In the genomic region with DNA sequence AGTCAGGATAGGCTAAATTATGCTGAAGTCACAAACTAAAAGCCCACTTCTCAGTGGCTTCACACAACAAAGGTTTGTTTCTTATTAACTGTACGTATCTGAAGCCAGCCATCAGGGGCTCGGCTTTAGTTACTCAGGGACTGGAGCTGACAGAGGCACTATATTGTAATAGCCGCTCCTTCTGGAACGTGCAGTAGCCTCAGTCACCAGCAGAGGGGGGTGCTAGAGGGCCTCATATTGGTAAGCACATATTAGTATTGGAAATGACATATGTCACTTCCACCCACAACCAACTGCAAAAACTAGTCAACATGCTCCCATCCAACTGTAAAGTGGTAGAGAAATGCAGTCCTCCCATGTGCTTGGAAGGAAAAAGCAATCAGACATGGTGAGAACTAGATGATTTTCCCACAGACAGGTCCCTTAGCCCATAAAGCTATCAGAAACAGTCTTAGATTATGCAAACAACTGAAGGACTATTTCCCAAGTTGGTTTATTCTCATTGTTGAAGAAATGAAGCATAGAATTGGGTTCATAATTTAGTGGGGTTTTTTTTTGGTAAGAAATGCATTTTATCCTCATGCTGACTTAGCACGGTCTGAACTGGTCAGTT, we compare ENCODE assay signal across 8 cellular contexts.
DNase-seq lines count a peak whose midpoint lies in the region; ATAC-seq and TF ChIP-seq lines count a peak whose summit lies in the region.

No MANE protein-coding gene starts in this region.

- H3K4me3 ChIP-seq in A673 (ENCODE audit: low read depth, low read length, poor library complexity, severe bottlenecking) (no peak overlapping the region), breast epithelium (no peak overlapping the region)

- no TSS peak for BruUV-seq in A673 (replicated peaks; lab: Mats Ljungman, UMichigan)

- DNase-seq in A673 (ENCODE audit: low spot score), result peak; percentile 73
- peak; percentile 40 for DNase-seq in NCI-H1436 treated with DMSO at 0.1 percent for 48 hours (lab: John Stamatoyannopoulos, UW)
- DNase-seq in UCSD-AML1 (lab: John Stamatoyannopoulos, UW; ENCODE audit: unreplicated experiment), result peak; percentile 64
- peak in 1 of 2 donors; percentile 58 for DNase-seq in breast epithelium (ENCODE audit: low spot score in 2 of 2)
- peak; percentile 71 for DNase-seq in left lobe of liver (ENCODE audit: low spot score)
- DNase-seq in stimulated activated CD8-positive, alpha-beta memory T cell treated with anti-CD3 and anti-CD28 coated beads, Interleukin-12 subunit alpha, Interleukin-12 subunit beta, amount 100 ng/mL, for 24 hours (ENCODE audit: extremely low read depth), result peak; percentile 10

- intact Hi-C loops in A673 (cut with micrococcal nuclease; ENCODE audit: unreplicated experiment), result loop anchor here (1.0 kb wide), 1 partner anchor 147 kb away; no protein-coding TSS in a partner anchor
- intact Hi-C loops in breast epithelium (cut with DNase I; ENCODE audit: low total_unique reads), result loop anchor here (2.0 kb wide), 1 partner anchor 13 kb away; no protein-coding TSS in a partner anchor

- H3K4me1 ChIP-seq in A673 (ENCODE audit: insufficient read depth, low read length, poor library complexity, severe bottlenecking) (no peaks in the 10 kb centered on the region), breast epithelium (no peaks in the 10 kb centered on the region)

- CTCF ChIA-PET in A673 (lab: Charles Lee), result interaction anchor here (0.5 to 1.1 kb wide), 4 partner anchors 21 to 161 kb away, joined by 3 to 6 read pairs (median 4); no protein-coding TSS in a partner anchor

- no peak for TF ChIP-seq POLR2A in breast epithelium (IDR thresholded peaks at IDR 0.05)

- POLR2A ChIA-PET in A673 (lab: Charles Lee; ENCODE audit: low non-redundant PET), result no interaction called here

- H3K27me3 ChIP-seq in A673 (replicated peaks; ENCODE audit: insufficient read depth, low read depth, low read length, poor library complexity) (peaks cover 97% of the 10 kb centered on the region), breast epithelium (no peaks in the 10 kb centered on the region)

- ATAC-seq in GM18499 (IDR thresholded peaks at IDR 0.05; ENCODE audit: insufficient read depth, unreplicated experiment), result peak; percentile 96
- ATAC-seq in HG02852 (IDR thresholded peaks at IDR 0.05; ENCODE audit: unreplicated experiment), result peak; percentile 98
- peak; percentile 99 for ATAC-seq in left lobe of liver

- H3K36me3 ChIP-seq in A673 (ENCODE audit: insufficient read depth, low read length, poor library complexity, severe bottlenecking) (no peaks in the 10 kb centered on the region), breast epithelium (no peaks in the 10 kb centered on the region)

- H3K27ac ChIP-seq in A673 (ENCODE audit: low read depth, low read length, poor library complexity, severe bottlenecking) (no peak overlapping the region), breast epithelium (no peak overlapping the region)

- TF ChIP-seq CTCF in A673 (conservative IDR thresholded peaks at IDR 0.05; ENCODE audit: low read depth, low read length), result peak; percentile 87
- peak; percentile 24 to 64 (median 43) for TF ChIP-seq CTCF in breast epithelium (IDR thresholded peaks at IDR 0.05)

- H3K9me3 ChIP-seq in A673 (ENCODE audit: low read depth, low read length, poor library complexity, severe bottlenecking), result no peaks in the 10 kb centered on the region
- no peaks in the 10 kb centered on the region for H3K9me3 ChIP-seq in breast epithelium
